8 cellular contexts compared by ENCODE assay signal in the genomic region with DNA sequence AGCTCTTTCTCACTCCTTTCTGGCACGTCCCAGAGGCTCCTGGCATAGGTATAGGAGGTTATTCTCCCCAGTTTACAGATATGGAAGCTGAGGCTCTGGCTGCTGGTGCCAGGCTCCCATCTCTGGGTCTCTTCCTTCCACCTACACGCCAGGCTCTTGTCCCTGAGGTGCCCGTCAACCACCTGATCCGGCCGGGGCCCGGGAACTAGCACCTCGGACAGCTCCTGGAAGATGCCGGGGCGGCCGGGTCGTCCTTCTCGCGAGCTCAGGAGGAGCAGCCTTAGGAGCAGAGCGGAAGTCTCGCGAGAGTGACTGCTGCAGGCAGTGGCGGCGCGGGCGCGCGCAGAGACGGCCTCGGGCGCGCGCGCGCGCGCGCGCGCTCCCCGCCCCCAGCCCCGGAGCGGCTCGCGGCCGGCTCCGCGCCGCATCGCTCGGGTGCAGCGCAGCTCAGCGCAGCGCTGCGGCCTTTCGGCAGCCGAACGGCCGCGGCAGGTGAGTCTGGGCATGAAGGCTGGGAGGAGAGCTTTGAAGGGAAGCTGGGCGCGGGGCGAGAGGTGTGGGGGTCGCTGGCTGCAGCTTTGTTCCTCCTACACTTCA. TPM values are rescaled to one million over a fixed set of nuclear protein-coding genes. Genes with fewer than 3 reads are reported as not detected.
DNase-seq lines count a peak whose midpoint lies in the region; ATAC-seq and TF ChIP-seq lines count a peak whose summit lies in the region.

Gene SCAMP5 (plus strand): TSS at position 382 of the 597 bp plus-strand sequence. CDS start 16,277 bp downstream, outside the sequence.

- H3K27me3 Mint-ChIP-seq in activated CD4-positive, alpha-beta T cell treated with anti-CD3 and anti-CD28 coated beads, Interleukin-2, amount 10 ng/mL, durations not matched to agents 7 days and 5 days, result peaks cover 26% of the 10 kb centered on the region

- H3K4me3 Mint-ChIP-seq in activated CD4-positive, alpha-beta T cell treated with anti-CD3 and anti-CD28 coated beads, Interleukin-2, amount 10 ng/mL, durations not matched to agents 7 days and 5 days, result peak within 1 kb of the TSS; percentile 79

- CTCF ChIA-PET in activated CD4-positive, alpha-beta T cell treated with anti-CD3 and anti-CD28 coated beads, Interleukin-2, amount 10 ng/mL, durations not matched to agents 7 days and 5 days (lab: Charles Lee), result interaction anchor here (0.5 to 1.9 kb wide), 10 partner anchors 9 to 332 kb away, joined by 3 to 7 read pairs (median 3); partner anchors contain the start of gene RPP25

- H3K4me1 Mint-ChIP-seq in activated CD4-positive, alpha-beta T cell treated with anti-CD3 and anti-CD28 coated beads, Interleukin-2, amount 10 ng/mL, durations not matched to agents 7 days and 5 days, result peaks cover 12% of the 10 kb centered on the region

- H3K27ac ChIP-seq in coronary artery, result no peak within 1 kb of the TSS

- H3K9me3 Mint-ChIP-seq in activated CD4-positive, alpha-beta T cell treated with anti-CD3 and anti-CD28 coated beads, Interleukin-2, amount 10 ng/mL, durations not matched to agents 7 days and 5 days, result no peaks in the 10 kb centered on the region

- H3K4me3 ChIP-seq in coronary artery, result peak within 1 kb of the TSS; percentile 85

- H3K36me3 Mint-ChIP-seq in activated CD4-positive, alpha-beta T cell treated with anti-CD3 and anti-CD28 coated beads, Interleukin-2, amount 10 ng/mL, durations not matched to agents 7 days and 5 days (ENCODE audit: low read depth), result no peaks in the 10 kb centered on the region

- POLR2A ChIA-PET in activated CD4-positive, alpha-beta T cell treated with anti-CD3 and anti-CD28 coated beads, Interleukin-2, amount 10 ng/mL, durations not matched to agents 7 days and 5 days (lab: Charles Lee), result interaction anchor here (0.8 kb wide), 1 partner anchor 28 kb away, joined by 3 read pairs; the partner anchor contains the start of gene PPCDC

- ATAC-seq in GM18502 (IDR thresholded peaks at IDR 0.05; ENCODE audit: poor library complexity, unreplicated experiment) (peak; percentile 73), HG03439 (IDR thresholded peaks at IDR 0.05; ENCODE audit: unreplicated experiment) (peak; percentile 77), HG03457 (IDR thresholded peaks at IDR 0.05; ENCODE audit: unreplicated experiment) (no peak)

- no peak for TF ChIP-seq CTCF in coronary artery (IDR thresholded peaks at IDR 0.05)

- DNase-seq in NCI-H524 treated with DMSO at 0.1 percent for 48 hours (lab: John Stamatoyannopoulos, UW) (peak; percentile 87), coronary artery (ENCODE audit: low spot score) (peak; percentile 91), kidney tubule cell (ENCODE audit: low spot score) (peak; percentile 94)
- peak; percentile 96 for DNase-seq in activated CD4-positive, alpha-beta T cell treated with anti-CD3 and anti-CD28 coated beads, Interleukin-2, amount 10 ng/mL, durations not matched to agents 7 days and 5 days
- DNase-seq in stimulated activated CD4-positive, alpha-beta T cell treated with anti-CD3 and anti-CD28 coated beads, Interleukin-15, amount 100 ng/mL, for 24 hours, result peak; percentile 95

- H3K27ac Mint-ChIP-seq in activated CD4-positive, alpha-beta T cell treated with anti-CD3 and anti-CD28 coated beads, Interleukin-2, amount 10 ng/mL, durations not matched to agents 7 days and 5 days, result peak within 1 kb of the TSS; percentile 59

RNA-seq across cellular contexts. Expression of gene SCAMP5, which starts in this region (rescaled TPM):
- 1 to 10 TPM; 2.0 to 3.0 TPM for total RNA-seq in activated CD4-positive, alpha-beta T cell treated with anti-CD3 and anti-CD28 coated beads, Interleukin-2, amount 10 ng/mL, durations not matched to agents 7 days and 5 days
